ENCODE assay signal across 9 cellular contexts in genomic region chr18:53796042-53796729, GRCh38.
DNase-seq lines count a peak whose midpoint lies in the region; ATAC-seq, FAIRE-seq and TF ChIP-seq lines count a peak whose summit lies in the region.
"Had no signal": no experiment of that assay in that cellular context is flagged by ENCODE, and none has a peak within 500 bp of the region (broad histone marks: within the 10 kb centered on the region; RNA-seq: fewer than 3 reads in every experiment).

No MANE protein-coding gene starts in this region.

- no peaks in the 10 kb centered on the region for H3K27me3 ChIP-seq in keratinocyte (ENCODE audit: control insufficient read depth, extremely low read depth, insufficient read depth, low read length)

- TF ChIP-seq CTCF in GM12865 (IDR thresholded peaks at IDR 0.05; ENCODE audit: insufficient read depth, low read depth, low read length, missing control alignments): no peak
- TF ChIP-seq CTCF in keratinocyte (optimal IDR thresholded peaks at IDR 0.05 in 1 of 3, IDR thresholded peaks at IDR 0.05 in 1 of 3, conservative IDR thresholded peaks at IDR 0.05 in 1 of 3; ENCODE audit: extremely low read depth in 1 of 3, insufficient read depth in 2 of 3, low read length in 3 of 3): no peak

- H3K9me3 ChIP-seq in keratinocyte (ENCODE audit: control insufficient read depth, low read depth, low read length): no peaks in the 10 kb centered on the region

- FAIRE-seq in keratinocyte (lab: Jason Lieb, UNC): peak; percentile 59

- no peak overlapping the region for H2AFZ ChIP-seq in keratinocyte (ENCODE audit: control insufficient read depth, low read length)

- H3K9ac ChIP-seq in keratinocyte (ENCODE audit: control insufficient read depth, extremely low read depth, insufficient read depth, low read length): no peak overlapping the region

- H3K36me3 ChIP-seq in keratinocyte (ENCODE audit: control insufficient read depth in 2 of 2, extremely low read depth in 1 of 2, insufficient read depth in 2 of 2, low read length in 2 of 2): no peaks in the 10 kb centered on the region

- in situ Hi-C loops in KBM-7 (cut with MboI; ENCODE audit: low pct_unique_long_range_greater_than_20kb, low sequenced_read_pairs): no loop called here

- H3K4me3 ChIP-seq in GM12865 (ENCODE audit: low read depth, low read length) (no peak overlapping the region), keratinocyte (ENCODE audit: control insufficient read depth in 2 of 3, extremely low read depth in 1 of 3, insufficient read depth in 2 of 3, low read depth in 1 of 3, low read length in 3 of 3) (no peak overlapping the region)

- H3K27ac ChIP-seq in keratinocyte (ENCODE audit: control insufficient read depth, insufficient read depth, low read length): peak overlapping the region; percentile 13
- H3K27ac ChIP-seq: HL-60 had no signal

- no peaks in the 10 kb centered on the region for H3K79me2 ChIP-seq in keratinocyte (ENCODE audit: control insufficient read depth, insufficient read depth, low read length)

- peaks cover 12% of the 10 kb centered on the region for H3K4me1 ChIP-seq in keratinocyte (ENCODE audit: control insufficient read depth, extremely low read depth, insufficient read depth, low read length)

- ATAC-seq in HG02571 (IDR thresholded peaks at IDR 0.05; ENCODE audit: unreplicated experiment): peak; percentile 86

- H4K20me1 ChIP-seq in keratinocyte (ENCODE audit: control insufficient read depth, extremely low read depth, insufficient read depth, low read length): no peaks in the 10 kb centered on the region

- dilution Hi-C loops in keratinocyte (cut with MboI; ENCODE audit: extremely low pct_ligation_motif_present, low sequenced_read_pairs): no loop called here

- peak overlapping the region; percentile 2 for H3K4me2 ChIP-seq in keratinocyte (ENCODE audit: control insufficient read depth, extremely low read depth, insufficient read depth, low read depth, low read length)

- no peaks in the 10 kb centered on the region for H3K9me1 ChIP-seq in keratinocyte (ENCODE audit: control insufficient read depth, extremely low read depth, insufficient read depth, low read length)

- DNase-seq in GM12865 (ENCODE audit: low read depth) (peak; percentile 37), NOMO-1 treated with dmso at 0.1 percent for 144 hours (lab: John Stamatoyannopoulos, UW; ENCODE audit: unreplicated experiment) (peak; percentile 26), keratinocyte (ENCODE audit: low read depth, low spot score) (peak; percentile 65), KBM-7 (no peak), NCI-H510A (lab: John Stamatoyannopoulos, UW) (no peak), NCI-H187 (lab: John Stamatoyannopoulos, UW) (no peak)
- DNase-seq in stimulated activated CD4-positive, alpha-beta T cell treated with anti-CD3 and anti-CD28 coated beads, Interleukin-2, amount 100 ng/mL, for 24 hours: no peak

Comparison
In these comparisons a context has a peak if more than half of its experiments do, and no peak if none do; other contexts are left out.
1. DNase-seq: peak in GM12865 (single experiment), NOMO-1 treated with dmso at 0.1 percent for 144 hours (single experiment) and keratinocyte (single experiment); none in KBM-7 (single experiment), NCI-H510A (single experiment), NCI-H187 (0 of 2) and stimulated activated CD4-positive, alpha-beta T cell treated with anti-CD3 and anti-CD28 coated beads, Interleukin-2, amount 100 ng/mL, for 24 hours (0 of 2).